In the genomic region with DNA sequence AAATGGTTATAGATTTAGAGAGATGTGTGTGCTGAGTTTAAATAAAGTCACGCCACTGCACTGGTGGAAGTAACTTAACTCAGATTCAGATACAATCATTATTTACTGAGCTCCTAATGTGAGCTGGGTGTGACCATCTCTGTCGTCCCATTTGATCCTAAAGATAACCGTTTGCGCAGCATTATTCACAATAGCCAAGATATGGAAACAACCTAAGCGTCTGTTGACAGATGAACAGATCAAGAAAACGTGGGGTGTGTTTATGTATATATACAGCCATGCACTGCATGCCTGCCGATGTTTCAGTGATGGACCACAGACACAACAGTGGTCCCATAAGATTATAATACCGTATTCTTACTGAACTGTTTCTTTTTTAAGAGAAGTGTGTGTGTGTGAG, we compare ENCODE assay signal across 30 cellular contexts.
A peak's percentile ranks its signal among the peaks of the same experiment; 100 is the strongest.
DNase-seq lines count a peak whose midpoint lies in the region; ATAC-seq and TF ChIP-seq lines count a peak whose summit lies in the region.
"Had no signal": no experiment of that assay in that cellular context is flagged by ENCODE, and none has a peak within 500 bp of the region (broad histone marks: within the 10 kb centered on the region; RNA-seq: fewer than 3 reads in every experiment).

No MANE protein-coding gene starts in this region.

- intact Hi-C loops in cardiac septum (cut with DNase I) (no loop called here), right cardiac atrium (cut with DNase I) (no loop called here), stomach (cut with DNase I; ENCODE audit: low total_unique reads) (no loop called here)

- TF ChIP-seq EP300 in suprapubic skin (IDR thresholded peaks at IDR 0.05) (no peak), stomach (IDR thresholded peaks at IDR 0.05) (no peak)

- no peak for ATAC-seq in right cardiac atrium
- ATAC-seq: A549; CD8-positive, alpha-beta T cell had no signal

- no peak for TF ChIP-seq POLR2A in suprapubic skin (IDR thresholded peaks at IDR 0.05)
- no peak for TF ChIP-seq POLR2A in stomach (IDR thresholded peaks at IDR 0.05)

- 90% methylated on average over 8 of the region's 8 CpGs for WGBS in right cardiac atrium
- 81% methylated on average over 8 of the region's 8 CpGs for WGBS in suprapubic skin
- 79 to 90% (median 84%) methylated on average over 8 of the region's 8 CpGs for WGBS in stomach, 5 donors

- H3K4me1 ChIP-seq in right cardiac atrium (ENCODE audit: control insufficient read depth, insufficient read depth, low read length) (no peaks in the 10 kb centered on the region), suprapubic skin (peaks cover 49% of the 10 kb centered on the region), stomach (peaks cover 6 to 9% (median 7%) of the 10 kb centered on the region in 4 donors)

- no peak overlapping the region for H3K4me3 ChIP-seq in right cardiac atrium (ENCODE audit: low read length)
- H3K4me3 ChIP-seq in suprapubic skin = no peak overlapping the region
- no peak overlapping the region for H3K4me3 ChIP-seq in foreskin fibroblast (ENCODE audit: low read depth in 1 of 2, low read length in 2 of 2)
- H3K4me3 ChIP-seq in stomach = no peak overlapping the region
- H3K4me3 ChIP-seq: A549; BLaER1; BLaER1 treated with 17β-estradiol and CSF1 and Interleukin-3, amounts not matched to agents 10 nM and 100 nM had no signal

- H3K36me3 ChIP-seq in suprapubic skin (peaks cover 5% of the 10 kb centered on the region), stomach (peaks cover 0 to 4% (median 0%) of the 10 kb centered on the region in 4 donors)
- H3K36me3 ChIP-seq: BE2C, BLaER1 had no signal

- H3K27ac ChIP-seq in right cardiac atrium (ENCODE audit: low read length) (no peak overlapping the region), VCaP (peak overlapping the region; percentile 64), suprapubic skin (peak overlapping the region; percentile 66), stomach (no peak overlapping the region)
- H3K27ac ChIP-seq: 22Rv1; A549; BLaER1; BLaER1 treated with 17β-estradiol and CSF1 and Interleukin-3, amounts not matched to agents 10 nM and 100 nM had no signal

- no peak for TF ChIP-seq CTCF in VCaP (conservative IDR thresholded peaks at IDR 0.05)
- no peak for TF ChIP-seq CTCF in suprapubic skin (IDR thresholded peaks at IDR 0.05)
- TF ChIP-seq CTCF in foreskin fibroblast (IDR thresholded peaks at IDR 0.05; ENCODE audit: low read depth, low read length) = no peak
- no peak for TF ChIP-seq CTCF in stomach (IDR thresholded peaks at IDR 0.05)

- H3K9me3 ChIP-seq in right cardiac atrium (ENCODE audit: control insufficient read depth, low read length) (no peaks in the 10 kb centered on the region), suprapubic skin (no peaks in the 10 kb centered on the region), stomach (no peaks in the 10 kb centered on the region)
- H3K9me3 ChIP-seq: A549; BE2C; BLaER1; BLaER1 treated with 17β-estradiol and CSF1 and Interleukin-3, amounts not matched to agents 10 nM and 100 nM; Caco-2 had no signal

- H3K27me3 ChIP-seq in right cardiac atrium (ENCODE audit: control insufficient read depth, insufficient read depth) (no peaks in the 10 kb centered on the region), suprapubic skin (no peaks in the 10 kb centered on the region), stomach (no peaks in the 10 kb centered on the region)
- H3K27me3 ChIP-seq: BE2C; BLaER1; BLaER1 treated with 17β-estradiol and CSF1 and Interleukin-3, amounts not matched to agents 10 nM and 100 nM had no signal

- DNase-seq in cardiac septum (ENCODE audit: low spot score) = peak; percentile 1
- no peak for DNase-seq in right cardiac atrium
- DNase-seq in suprapubic skin (ENCODE audit: low spot score in 2 of 2) = no peak
- DNase-seq in foreskin fibroblast = no peak
- DNase-seq in stomach = no peak
- DNase-seq: 8988T; ACHN; AML-193; BE2C; C1 segment of cervical spinal cord; Caco-2; Calu3; CD4-positive, alpha-beta memory T cell; CD4-positive, alpha-beta T cell; CD4-positive, CD25-positive, alpha-beta regulatory T cell; CD8-positive, alpha-beta memory T cell; CD8-positive, alpha-beta T cell; COR-L47; DMS 273 treated with DMSO at 0.1 percent for 48 hours; DMS153; DMS53; DMS79; DMS79 treated with DMSO at 0.1 percent for 48 hours; DND-41; EL had no signal

Comparison
In these comparisons a context has a peak if more than half of its experiments do, and no peak if none do; other contexts are left out.
1. H3K27ac ChIP-seq: peak in VCaP (single experiment) and suprapubic skin (single experiment); none in right cardiac atrium (single experiment) and stomach (0 of 5).